In genomic region chr16:13390093-13390985, GRCh38 we compare ENCODE assay signal across 8 cellular contexts.
DNase-seq lines count a peak whose midpoint lies in the region; ATAC-seq and TF ChIP-seq lines count a peak whose summit lies in the region.

No MANE protein-coding gene starts in this region.

- H3K79me2 ChIP-seq in neural progenitor cell (ENCODE audit: low read depth) = no peaks in the 10 kb centered on the region

- H3F3A ChIP-seq in neural progenitor cell (ENCODE audit: low read depth) = no peaks in the 10 kb centered on the region

- no peak overlapping the region for H3K27ac ChIP-seq in neural progenitor cell

- H3K36me3 Mint-ChIP-seq in neural progenitor cell (peaks cover 4% of the 10 kb centered on the region), mesothelial cell of epicardium (peaks cover 3% of the 10 kb centered on the region)

- H3K27me3 Mint-ChIP-seq in neural progenitor cell (ENCODE audit: insufficient read depth, low read depth) = peaks cover 4% of the 10 kb centered on the region
- peaks cover 1% of the 10 kb centered on the region for H3K27me3 Mint-ChIP-seq in mesothelial cell of epicardium (ENCODE audit: low read depth)

- H3K4me3 ChIP-seq in neural progenitor cell = no peak overlapping the region

- no peaks in the 10 kb centered on the region for H3K36me3 ChIP-seq in neural progenitor cell

- H3K4me3 Mint-ChIP-seq in neural progenitor cell (no peak overlapping the region), mesothelial cell of epicardium (no peak overlapping the region)

- TF ChIP-seq CTCF in neural progenitor cell (IDR thresholded peaks at IDR 0.05) (no peak), mesothelial cell of epicardium (IDR thresholded peaks at IDR 0.05; ENCODE audit: unreplicated experiment) (no peak)

- peaks cover 17% of the 10 kb centered on the region for H3K4me1 Mint-ChIP-seq in neural progenitor cell
- no peaks in the 10 kb centered on the region for H3K4me1 Mint-ChIP-seq in mesothelial cell of epicardium

- peak overlapping the region; percentile 30 for H3K27ac Mint-ChIP-seq in neural progenitor cell
- H3K27ac Mint-ChIP-seq in mesothelial cell of epicardium = no peak overlapping the region

- no peak overlapping the region for H3K9ac ChIP-seq in neural progenitor cell

- no peak overlapping the region for H2AFZ ChIP-seq in neural progenitor cell (replicated peaks)

- DNase-seq in NCI-H187 treated with DMSO at 0.1 percent for 48 hours (lab: John Stamatoyannopoulos, UW) (peak; percentile 10), neural progenitor cell (ENCODE audit: low spot score) (no peak), cerebellar cortex (ENCODE audit: low spot score) (no peak), DMS153 treated with DMSO at 0.1 percent for 48 hours (lab: John Stamatoyannopoulos, UW; ENCODE audit: unreplicated experiment) (no peak), mesothelial cell of epicardium (ENCODE audit: low spot score in 2 of 2, unreplicated experiment in 2 of 2) (no peak)

- ATAC-seq in GM19025 (IDR thresholded peaks at IDR 0.05; ENCODE audit: low read depth, unreplicated experiment) = peak; percentile 63
- peak; percentile 69 for ATAC-seq in HG02759 (IDR thresholded peaks at IDR 0.05; ENCODE audit: unreplicated experiment)
- ATAC-seq in GM19324 (IDR thresholded peaks at IDR 0.05; ENCODE audit: low FRiP score, unreplicated experiment) = no peak

- no peak overlapping the region for H3K4me2 ChIP-seq in neural progenitor cell

- H3K4me1 ChIP-seq in neural progenitor cell = no peaks in the 10 kb centered on the region

- H3K9me3 Mint-ChIP-seq in neural progenitor cell = peaks cover 25% of the 10 kb centered on the region
- peaks cover 11% of the 10 kb centered on the region for H3K9me3 Mint-ChIP-seq in mesothelial cell of epicardium

- peaks cover 18% of the 10 kb centered on the region for H3K9me3 ChIP-seq in neural progenitor cell (ENCODE audit: low read depth)

- H4K20me1 ChIP-seq in neural progenitor cell (ENCODE audit: low read depth) = no peaks in the 10 kb centered on the region

- H3K27me3 ChIP-seq in neural progenitor cell = no peaks in the 10 kb centered on the region
